In genomic region chr11:47415091-47415854, GRCh38 we compare ENCODE assay signal across 10 cellular contexts. TPM values are rescaled to one million over a fixed set of nuclear protein-coding genes. Genes with fewer than 3 reads are reported as not detected.
A peak's percentile ranks its signal among the peaks of the same experiment; 100 is the strongest.
DNase-seq lines count a peak whose midpoint lies in the region; ATAC-seq, FAIRE-seq and TF ChIP-seq lines count a peak whose summit lies in the region.
"Had no signal": no experiment of that assay in that cellular context is flagged by ENCODE, and none has a peak within 500 bp of the region (broad histone marks: within the 10 kb centered on the region; RNA-seq: fewer than 3 reads in every experiment).

No MANE protein-coding gene starts in this region.

- H3K4me3 ChIP-seq in HUES48 (ENCODE audit: low read depth, low read length): no peak overlapping the region
- no peak overlapping the region for H3K4me3 ChIP-seq in endothelial cell of umbilical vein (replicated peaks in 1 of 3; ENCODE audit: insufficient read depth in 1 of 3, low read depth in 1 of 3, low read length in 3 of 3)
- H3K4me3 ChIP-seq in gastrocnemius medialis: no peak overlapping the region

- in situ Hi-C loops in gastrocnemius medialis (cut with MboI; ENCODE audit: low sequenced_read_pairs in 4 of 4): no loop called here

- H3K9ac ChIP-seq in HUES48 (ENCODE audit: low read depth, low read length) (no peak overlapping the region), endothelial cell of umbilical vein (replicated peaks; ENCODE audit: extremely low read depth, insufficient read depth, low read length) (peak overlapping the region; percentile 32)

- TF ChIP-seq CTCF in endothelial cell of umbilical vein (IDR thresholded peaks at IDR 0.05; ENCODE audit: extremely low read depth in 1 of 2, insufficient read depth in 1 of 2, low read depth in 1 of 2, low read length in 2 of 2): no peak
- TF ChIP-seq CTCF in gastrocnemius medialis (IDR thresholded peaks at IDR 0.05 in 4 of 5, conservative IDR thresholded peaks at IDR 0.05 in 1 of 5): no peak

- no peaks in the 10 kb centered on the region for H3K9me3 ChIP-seq in HUES48 (ENCODE audit: control insufficient read depth, insufficient read depth, low read length)
- H3K9me3 ChIP-seq in endothelial cell of umbilical vein (replicated peaks; ENCODE audit: control insufficient read depth, insufficient read depth, low read length): no peaks in the 10 kb centered on the region
- no peaks in the 10 kb centered on the region for H3K9me3 ChIP-seq in gastrocnemius medialis

- H4K20me1 ChIP-seq in endothelial cell of umbilical vein (replicated peaks; ENCODE audit: control insufficient read depth, extremely low read depth, insufficient read depth, low read length): no peaks in the 10 kb centered on the region

- dilution Hi-C loops in endothelial cell of umbilical vein (cut with MboI; ENCODE audit: extremely low pct_ligation_motif_present, low sequenced_read_pairs): no loop called here

- peaks cover 41% of the 10 kb centered on the region for H3K36me3 ChIP-seq in HUES48 (ENCODE audit: control insufficient read depth, insufficient read depth, low read length)
- H3K36me3 ChIP-seq in endothelial cell of umbilical vein (ENCODE audit: control insufficient read depth in 2 of 2, extremely low read depth in 1 of 2, insufficient read depth in 2 of 2, low read length in 2 of 2): peaks cover 15 to 56% of the 10 kb centered on the region in 2 experiments
- H3K36me3 ChIP-seq in gastrocnemius medialis: peaks cover 0 to 34% of the 10 kb centered on the region in 2 donors

- no peak for DNase-seq in endothelial cell of umbilical vein (ENCODE audit: low read depth, low spot score)
- no peak for DNase-seq in gastrocnemius medialis
- no peak for DNase-seq in GOT3 (lab: John Stamatoyannopoulos, UW)
- no peak for DNase-seq in activated CD4-positive, alpha-beta T cell treated with anti-CD3 and anti-CD28 coated beads for 4 hours
- DNase-seq in occipital lobe (lab: John Stamatoyannopoulos, UW): no peak
- DNase-seq: activated CD4-positive, alpha-beta T cell treated with anti-CD3 and anti-CD28 coated beads, Interleukin-2, amount 50 U/mL, for 1 hour; cortex of kidney; NCI-H524 treated with DMSO at 0.1 percent for 48 hours had no signal

- peaks cover 10% of the 10 kb centered on the region for H3K79me2 ChIP-seq in endothelial cell of umbilical vein (ENCODE audit: control insufficient read depth, insufficient read depth, low read length)

- H3K27me3 ChIP-seq in HUES48 (ENCODE audit: control insufficient read depth, insufficient read depth, low read length): no peaks in the 10 kb centered on the region
- no peaks in the 10 kb centered on the region for H3K27me3 ChIP-seq in endothelial cell of umbilical vein (ENCODE audit: control insufficient read depth in 2 of 2, insufficient read depth in 2 of 2, low read length in 2 of 2)
- H3K27me3 ChIP-seq in gastrocnemius medialis: no peaks in the 10 kb centered on the region

- peak overlapping the region; percentile 73 for H3K27ac ChIP-seq in HUES48 (ENCODE audit: low read depth, low read length)
- peak overlapping the region; percentile 41 for H3K27ac ChIP-seq in endothelial cell of umbilical vein (ENCODE audit: insufficient read depth, low read depth, low read length)
- peak overlapping the region; percentile 73 to 88 (median 84) for H3K27ac ChIP-seq in gastrocnemius medialis

- H3K9me1 ChIP-seq in endothelial cell of umbilical vein (replicated peaks; ENCODE audit: control insufficient read depth, extremely low read depth, insufficient read depth, low read length): no peaks in the 10 kb centered on the region

- POLR2A ChIA-PET in endothelial cell of umbilical vein (lab: Charles Lee): interaction anchor here (1.3 kb wide), 1 partner anchor 11 kb away, joined by 7 read pairs; the partner anchor contains the start of gene PSMC3

- TF ChIP-seq POLR2A in endothelial cell of umbilical vein (IDR thresholded peaks at IDR 0.05; ENCODE audit: low read depth, low read length) (no peak), gastrocnemius medialis (IDR thresholded peaks at IDR 0.05) (no peak)

- peaks cover 7% of the 10 kb centered on the region; the same call in 1 of the 2 replicates for H3K4me1 ChIP-seq in HUES48 (ENCODE audit: control insufficient read depth, insufficient read depth, low read length)
- H3K4me1 ChIP-seq in endothelial cell of umbilical vein (ENCODE audit: control insufficient read depth, extremely low read depth, insufficient read depth, low read length): peaks cover 23% of the 10 kb centered on the region
- peaks cover 18 to 24% of the 10 kb centered on the region in 2 donors for H3K4me1 ChIP-seq in gastrocnemius medialis

- BruUV-seq in endothelial cell of umbilical vein (replicated peaks; lab: Mats Ljungman, UMichigan): no TSS peak

- no peak for ATAC-seq in gastrocnemius medialis

- intact Hi-C loops in endothelial cell of umbilical vein (cut with micrococcal nuclease) (loop anchor here (10.0 kb wide), 1 partner anchor 440 kb away; no protein-coding TSS in a partner anchor), gastrocnemius medialis (cut with DNase I; ENCODE audit: low total_unique reads) (no loop called here)

- no peak overlapping the region for H2AFZ ChIP-seq in endothelial cell of umbilical vein (ENCODE audit: low read depth, low read length)

- CTCF ChIA-PET in endothelial cell of umbilical vein (lab: Charles Lee): interaction anchor here (0.8 to 1.6 kb wide), 5 partner anchors 16 to 156 kb away, joined by 3 to 11 read pairs (median 3); no protein-coding TSS in a partner anchor

- H3K4me2 ChIP-seq in endothelial cell of umbilical vein (ENCODE audit: insufficient read depth, low read length): no peak overlapping the region

- no peak for FAIRE-seq in endothelial cell of umbilical vein (lab: Jason Lieb, UNC)

TF ChIP-seq in endothelial cell of umbilical vein, 7 proteins besides CTCF, POLR2A, EP300 and RAD21:
- TF ChIP-seq MAX (IDR thresholded peaks at IDR 0.05; ENCODE audit: insufficient read depth, insufficient read length) (no peak), POLR2AphosphoS5 (IDR thresholded peaks at IDR 0.05; ENCODE audit: insufficient read depth, low read depth, low read length) (no peak), FOS (IDR thresholded peaks at IDR 0.05; ENCODE audit: borderline replicate concordance, insufficient read depth, low read length) (no peak), GATA2 (IDR thresholded peaks at IDR 0.05; ENCODE audit: insufficient read depth, insufficient read length, low read depth, low read length) (no peak), MYC (IDR thresholded peaks at IDR 0.05; ENCODE audit: low read depth, low read length) (no peak), JUN (IDR thresholded peaks at IDR 0.05; ENCODE audit: borderline replicate concordance, insufficient read depth, insufficient read length, low read depth) (no peak), EZH2 (IDR thresholded peaks at IDR 0.05; ENCODE audit: borderline replicate concordance, low read depth, low read length, severe bottlenecking) (no peak)
TF ChIP-seq in endothelial cell of umbilical vein: peak in this region for 0.

RNA-seq across cellular contexts. Expression of gene SLC39A13, which starts 6.9 kb away (rescaled TPM):
- 86.3 and 91.9 TPM in 2 replicates for total RNA-seq in endothelial cell of umbilical vein
- 94.3 and 124 TPM in 2 replicates for polyA plus RNA-seq in endothelial cell of umbilical vein
- polyA plus RNA-seq in endothelial cell of umbilical vein (2011; cell fraction: cytosol; rRNA removed): 60.9 and 83.4 TPM in 2 replicates
- polyA plus RNA-seq in endothelial cell of umbilical vein (2011; cell fraction: nucleus; rRNA removed): 264 and 286 TPM in 2 replicates
- 56.2 and 73.8 TPM in 2 replicates for polyA plus RNA-seq in endothelial cell of umbilical vein (2012)
- 37.9 and 49.8 TPM in 2 replicates for polyA minus RNA-seq in endothelial cell of umbilical vein
- 12.0 TPM for polyA minus RNA-seq in endothelial cell of umbilical vein (2011; cell fraction: cytosol; rRNA and poly(A)+ RNA removed)
- 30.5 and 39.8 TPM in 2 replicates for polyA minus RNA-seq in endothelial cell of umbilical vein (2011; cell fraction: nucleus; rRNA and poly(A)+ RNA removed)
- 10 to 100 TPM; 16.8 to 48.9 (median 25.6) TPM for total RNA-seq in gastrocnemius medialis
- total RNA-seq in occipital lobe: 8.9 TPM

RNA-seq across cellular contexts. Expression of gene PSMC3, which starts 11.0 kb away (rescaled TPM):
- total RNA-seq in endothelial cell of umbilical vein: 202 and 203 TPM in 2 replicates
- polyA plus RNA-seq in endothelial cell of umbilical vein: 153 and 179 TPM in 2 replicates
- 233 and 266 TPM in 2 replicates for polyA plus RNA-seq in endothelial cell of umbilical vein (2011; cell fraction: cytosol; rRNA removed)
- 158 and 268 TPM in 2 replicates for polyA plus RNA-seq in endothelial cell of umbilical vein (2011; cell fraction: nucleus; rRNA removed)
- polyA plus RNA-seq in endothelial cell of umbilical vein (2012): 223 and 224 TPM in 2 replicates
- polyA minus RNA-seq in endothelial cell of umbilical vein: 113 and 125 TPM in 2 replicates
- polyA minus RNA-seq in endothelial cell of umbilical vein (2011; cell fraction: cytosol; rRNA and poly(A)+ RNA removed): 169 TPM
- polyA minus RNA-seq in endothelial cell of umbilical vein (2011; cell fraction: nucleus; rRNA and poly(A)+ RNA removed): 47.0 and 56.1 TPM in 2 replicates
- 100 to 1,000 TPM; 243 to 350 (median 329) TPM for total RNA-seq in gastrocnemius medialis
- total RNA-seq in occipital lobe: 69.1 TPM

RNA-seq across cellular contexts. Expression of gene RAPSN, which starts 33.7 kb away (rescaled TPM):
- total RNA-seq in endothelial cell of umbilical vein (1.6 TPM in 2 replicates), gastrocnemius medialis (10 to 100 TPM; 48.9 to 68.6 (median 59.4) TPM), occipital lobe (not detected)
- polyA plus RNA-seq in endothelial cell of umbilical vein: 0.18 and 0.27 TPM in 2 replicates
- polyA plus RNA-seq in endothelial cell of umbilical vein (2011; cell fraction: cytosol; rRNA removed): 0.13 TPM in 1 of 2 replicates, not detected in the other
- 0.95 and 1.2 TPM in 2 replicates for polyA plus RNA-seq in endothelial cell of umbilical vein (2011; cell fraction: nucleus; rRNA removed)
- not detected in 2 replicates for polyA plus RNA-seq in endothelial cell of umbilical vein (2012)
- polyA minus RNA-seq in endothelial cell of umbilical vein: 0.53 and 0.61 TPM in 2 replicates
- polyA minus RNA-seq in endothelial cell of umbilical vein (2011; cell fraction: cytosol; rRNA and poly(A)+ RNA removed): not detected
- 1.8 and 4.5 TPM in 2 replicates for polyA minus RNA-seq in endothelial cell of umbilical vein (2011; cell fraction: nucleus; rRNA and poly(A)+ RNA removed)
- total RNA-seq: left cardiac atrium had no signal

RNA-seq across cellular contexts. Expression of gene SPI1, which starts 36.9 kb away (rescaled TPM):
- total RNA-seq in endothelial cell of umbilical vein: not detected in 2 replicates
- not detected in 2 replicates for polyA plus RNA-seq in endothelial cell of umbilical vein
- polyA plus RNA-seq in endothelial cell of umbilical vein (2011; cell fraction: cytosol; rRNA removed): not detected in 2 replicates
- not detected in 2 replicates for polyA plus RNA-seq in endothelial cell of umbilical vein (2011; cell fraction: nucleus; rRNA removed)
- not detected in 2 replicates for polyA plus RNA-seq in endothelial cell of umbilical vein (2012)
- polyA minus RNA-seq in endothelial cell of umbilical vein: 0.46 and 1.6 TPM in 2 replicates
- polyA minus RNA-seq in endothelial cell of umbilical vein (2011; cell fraction: cytosol; rRNA and poly(A)+ RNA removed): not detected
- polyA minus RNA-seq in endothelial cell of umbilical vein (2011; cell fraction: nucleus; rRNA and poly(A)+ RNA removed): not detected in 2 replicates
- total RNA-seq in gastrocnemius medialis: 1 to 10 TPM in 3 of 4 donors, under 1 TPM in 1; 0.44 to 7.0 (median 4.2) TPM
- total RNA-seq in occipital lobe: 0.78 TPM

Comparison
In these comparisons a context has a peak if more than half of its experiments do, and no peak if none do; other contexts are left out.
1. RNA of gene RAPSN, which starts 33.7 kb away (total RNA-seq): 48.9 to 68.6 TPM in gastrocnemius medialis; 1.6 TPM in endothelial cell of umbilical vein and not detected in occipital lobe (single experiment); every median in the first group is over 10 times any median in the second.
2. Peak in every context shown above with its lines, with median percentiles within 50 percentile points of each other: H3K27ac ChIP-seq.